1 cellular context compared by ENCODE assay signal in genomic region chr17:29565643-29566472, GRCh38.
TF ChIP-seq lines count a peak whose summit lies in the region.

No MANE protein-coding gene starts in this region.

TF ChIP-seq in HepG2, 621 proteins besides CTCF, POLR2A, EP300 and RAD21 (continued from another document and continues in another):
- TF ChIP-seq ZNF18 (CRISPR knock-in tag; IDR thresholded peaks at IDR 0.05; ENCODE audit: insufficient replicate concordance) (no peak), CHD2 (IDR thresholded peaks at IDR 0.05; ENCODE audit: low read depth, low read length) (no peak), ZNF382 (CRISPR knock-in tag; IDR thresholded peaks at IDR 0.05; ENCODE audit: borderline replicate concordance) (no peak), ZNF432 (CRISPR knock-in tag; IDR thresholded peaks at IDR 0.05; ENCODE audit: borderline replicate concordance) (no peak), SSRP1 (CRISPR knock-in tag; IDR thresholded peaks at IDR 0.05) (no peak), ZNF274 (CRISPR knock-in tag; IDR thresholded peaks at IDR 0.05) (peak; percentile 34; the same call in 1 of the 2 replicates), NPAS2 (CRISPR knock-in tag; IDR thresholded peaks at IDR 0.05; ENCODE audit: borderline replicate concordance) (no peak), ZC3H13 (CRISPR knock-in tag; IDR thresholded peaks at IDR 0.05) (no peak), ZNF10 (CRISPR knock-in tag; IDR thresholded peaks at IDR 0.05; ENCODE audit: borderline replicate concordance, low read depth) (no peak), HMGXB4 (CRISPR knock-in tag; IDR thresholded peaks at IDR 0.05; ENCODE audit: borderline replicate concordance in 1 of 2, low read depth in 1 of 2) (peak; percentile 73 to 82; a peak in 2 of 4 replicates), XRCC5 (optimal IDR thresholded peaks at IDR 0.05; ENCODE audit: low read length) (no peak), TGIF2 (CRISPR knock-in tag; IDR thresholded peaks at IDR 0.05) (0 out of 2 replicates have a peak, but pooled peaks have one; percentile 19), ZNF577 (CRISPR knock-in tag; IDR thresholded peaks at IDR 0.05; ENCODE audit: borderline replicate concordance, low read depth) (no peak), ZNF660 (CRISPR knock-in tag; IDR thresholded peaks at IDR 0.05; ENCODE audit: borderline replicate concordance, low read depth) (no peak), CREB3 (CRISPR knock-in tag; IDR thresholded peaks at IDR 0.05) (no peak), TRAFD1 (CRISPR knock-in tag; IDR thresholded peaks at IDR 0.05; ENCODE audit: borderline replicate concordance) (no peak), THAP7 (CRISPR knock-in tag; IDR thresholded peaks at IDR 0.05) (peak; percentile 82; the same call in 1 of the 2 replicates), ZNF776 (CRISPR knock-in tag; IDR thresholded peaks at IDR 0.05) (peak; percentile 48; the same call in 1 of the 2 replicates), FUBP1 (CRISPR knock-in tag; IDR thresholded peaks at IDR 0.05; ENCODE audit: borderline replicate concordance) (no peak), ZNF468 (CRISPR knock-in tag; IDR thresholded peaks at IDR 0.05) (no peak), BRCA1 (CRISPR knock-in tag; IDR thresholded peaks at IDR 0.05) (no peak), ATF1 (CRISPR knock-in tag; IDR thresholded peaks at IDR 0.05) (no peak), ZNF552 (CRISPR knock-in tag; IDR thresholded peaks at IDR 0.05; ENCODE audit: borderline replicate concordance) (no peak), ZNF501 (CRISPR knock-in tag; IDR thresholded peaks at IDR 0.05) (peak; percentile 90), MBNL3 (CRISPR knock-in tag; conservative IDR thresholded peaks at IDR 0.05) (no peak), FLYWCH1 (CRISPR knock-in tag; IDR thresholded peaks at IDR 0.05) (no peak), DBP (CRISPR knock-in tag; IDR thresholded peaks at IDR 0.05; ENCODE audit: not compliant biosample characterization) (no peak), TBP (CRISPR knock-in tag; IDR thresholded peaks at IDR 0.05) (no peak), ZNF263 (CRISPR knock-in tag; IDR thresholded peaks at IDR 0.05) (no peak), HNF1B (CRISPR knock-in tag; IDR thresholded peaks at IDR 0.05) (peak; percentile 56; the same call in 1 of the 2 replicates), YEATS4 (CRISPR knock-in tag; IDR thresholded peaks at IDR 0.05; ENCODE audit: borderline replicate concordance) (peak; percentile 32; the same call in 1 of the 2 replicates), CBX2 (IDR thresholded peaks at IDR 0.05; ENCODE audit: low read depth, low read length) (no peak), CBX2 (CRISPR knock-in tag; IDR thresholded peaks at IDR 0.05; ENCODE audit: low read depth) (no peak), ZHX1 (CRISPR knock-in tag; IDR thresholded peaks at IDR 0.05; ENCODE audit: low read depth) (no peak), RBFOX2 (IDR thresholded peaks at IDR 0.05; ENCODE audit: low read depth, low read length) (no peak), WIZ (CRISPR knock-in tag; IDR thresholded peaks at IDR 0.05) (no peak), ZSCAN30 (CRISPR knock-in tag; IDR thresholded peaks at IDR 0.05) (no peak), HNRNPLL (IDR thresholded peaks at IDR 0.05; ENCODE audit: low read depth, low read length, poor library complexity, severe bottlenecking) (peak; percentile 80), HMG20A (CRISPR knock-in tag; IDR thresholded peaks at IDR 0.05; ENCODE audit: borderline replicate concordance) (no peak), ERF (CRISPR knock-in tag; IDR thresholded peaks at IDR 0.05) (no peak), NFE2 (CRISPR knock-in tag; IDR thresholded peaks at IDR 0.05) (no peak), CC2D1A (CRISPR knock-in tag; IDR thresholded peaks at IDR 0.05) (no peak), ZNF234 (CRISPR knock-in tag; conservative IDR thresholded peaks at IDR 0.05) (no peak), ZNF230 (CRISPR knock-in tag; IDR thresholded peaks at IDR 0.05) (no peak), CBX5 (CRISPR knock-in tag; IDR thresholded peaks at IDR 0.05; ENCODE audit: borderline replicate concordance) (no peak), YY1 (IDR thresholded peaks at IDR 0.05; ENCODE audit: insufficient read depth, insufficient replicate concordance, low read depth, low read length) (no peak), ZNF724P (CRISPR knock-in tag; IDR thresholded peaks at IDR 0.05; ENCODE audit: borderline replicate concordance) (0 out of 2 replicates have a peak, but pooled peaks have one; percentile 3), GZF1 (CRISPR knock-in tag; IDR thresholded peaks at IDR 0.05) (no peak), HNF1A (IDR thresholded peaks at IDR 0.05; ENCODE audit: low read depth) (no peak), HNF1A (CRISPR knock-in tag; IDR thresholded peaks at IDR 0.05; ENCODE audit: borderline replicate concordance) (0 out of 2 replicates have a peak, but pooled peaks have one; percentile 23)
